14 cellular contexts compared by ENCODE assay signal in the genomic region with DNA sequence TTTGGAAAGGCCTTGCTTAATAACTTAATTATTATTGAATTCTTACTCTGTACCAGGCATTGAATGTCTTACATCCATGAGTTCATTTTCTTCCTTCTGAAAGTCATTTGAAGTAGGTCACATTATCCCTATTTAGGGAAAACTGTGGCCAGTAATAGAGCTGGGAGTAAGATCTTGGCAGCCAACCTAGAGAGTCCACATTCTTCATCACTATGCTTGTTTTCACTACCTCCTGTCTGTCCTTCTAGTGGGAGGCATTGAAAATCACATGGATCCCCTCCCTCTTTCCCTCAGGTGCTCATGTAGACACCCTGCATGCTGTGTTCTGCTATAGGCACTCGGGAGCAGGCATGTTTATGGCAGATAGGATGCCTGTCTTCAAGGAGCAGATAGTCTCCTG.
DNase-seq lines count a peak whose midpoint lies in the region; TF ChIP-seq lines count a peak whose summit lies in the region.
"Had no signal": no experiment of that assay in that cellular context is flagged by ENCODE, and none has a peak within 500 bp of the region (broad histone marks: within the 10 kb centered on the region; RNA-seq: fewer than 3 reads in every experiment).

No MANE protein-coding gene starts in this region.

- no peak overlapping the region for H3K4me3 ChIP-seq in adipocyte (ENCODE audit: low read length)
- no peak overlapping the region for H3K4me3 ChIP-seq in fibroblast of the aortic adventitia (ENCODE audit: low read depth, low read length)
- H3K4me3 ChIP-seq: A549, GM23338 had no signal

- no peaks in the 10 kb centered on the region for H3K27me3 ChIP-seq in adipocyte (replicated peaks; ENCODE audit: control insufficient read depth, insufficient read depth, low read length)

- peaks cover 16% of the 10 kb centered on the region for H3K4me1 ChIP-seq in adipocyte (ENCODE audit: control insufficient read depth, insufficient read depth, low read length)
- H3K4me1 ChIP-seq: A549 had no signal

- peaks cover 4% of the 10 kb centered on the region for H3K9me3 ChIP-seq in adipocyte (ENCODE audit: control insufficient read depth, low read length)
- H3K9me3 ChIP-seq: A549 had no signal

- DNase-seq in EH (ENCODE audit: low read depth) = peak; percentile 7
- peak; percentile 10 for DNase-seq in adipocyte (ENCODE audit: low read depth)
- DNase-seq in fibroblast of the aortic adventitia (ENCODE audit: low read depth) = peak; percentile 35
- DNase-seq in substantia nigra (lab: John Stamatoyannopoulos, UW) = no peak
- DNase-seq in middle frontal gyrus (ENCODE audit: extremely low spot score, low spot score) = no peak
- DNase-seq in cardiac septum (ENCODE audit: low spot score) = no peak
- DNase-seq: C1 segment of cervical spinal cord; Calu3; CD4-positive, alpha-beta T cell; DMS 273 treated with DMSO at 0.1 percent for 48 hours; H7; IMR-90 had no signal

- intact Hi-C loops in cardiac septum (cut with DNase I) = no loop called here

- H3K27ac ChIP-seq in substantia nigra (ENCODE audit: low read depth, low read length, poor library complexity, severe bottlenecking) = no peak overlapping the region
- H3K27ac ChIP-seq: A549 had no signal

- TF ChIP-seq CTCF in fibroblast of the aortic adventitia (IDR thresholded peaks at IDR 0.05; ENCODE audit: insufficient read depth, low read length) = no peak

- no peak overlapping the region for H3K9ac ChIP-seq in adipocyte (ENCODE audit: low read length)

- no peaks in the 10 kb centered on the region for H3K36me3 ChIP-seq in adipocyte (ENCODE audit: control insufficient read depth, insufficient read depth, low read length, severe bottlenecking)

Comparison
In these comparisons a context has a peak if more than half of its experiments do, and no peak if none do; other contexts are left out.
1. DNase-seq: peak in EH (single experiment), adipocyte (single experiment) and fibroblast of the aortic adventitia (single experiment); none in substantia nigra (0 of 49), middle frontal gyrus (single experiment) and cardiac septum (single experiment).